In the genomic region with DNA sequence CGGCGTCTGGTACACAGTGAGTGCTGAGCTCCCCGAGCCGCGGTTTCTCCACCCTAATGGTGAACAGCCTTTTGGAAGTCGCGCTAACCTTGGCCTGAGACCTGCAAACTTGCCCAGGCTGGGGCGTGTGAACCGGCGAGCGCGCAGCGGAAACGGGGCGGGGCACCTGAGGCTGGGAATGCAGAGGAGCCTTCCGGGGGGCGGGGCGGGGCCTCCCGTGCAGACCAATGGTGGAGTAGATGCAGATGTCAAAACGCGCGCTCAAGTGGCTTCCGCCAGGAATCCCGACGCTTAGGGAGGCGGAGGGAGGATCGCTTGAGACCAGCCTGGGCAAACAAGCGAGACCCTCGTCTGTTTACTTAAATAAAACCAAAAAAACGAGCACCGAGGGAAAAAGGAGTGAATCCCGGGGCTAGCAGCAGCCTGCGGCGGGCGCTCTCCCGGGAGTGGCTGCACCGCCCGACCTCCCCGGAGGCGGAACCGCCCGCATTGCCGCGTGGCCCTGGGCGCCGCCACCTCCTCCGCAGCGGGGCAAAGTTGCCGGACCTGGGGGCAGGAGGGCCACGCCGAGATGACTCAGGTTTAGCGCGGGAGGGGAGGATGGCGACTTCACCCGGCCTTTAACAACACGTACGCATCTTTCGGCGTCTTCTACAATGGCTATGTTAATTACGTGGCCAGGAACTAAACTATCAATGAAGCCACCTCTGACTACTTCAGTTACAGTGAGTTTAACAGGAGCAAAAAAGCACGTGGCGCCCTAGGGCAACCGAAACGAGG, we compare ENCODE assay signal across 8 cellular contexts.
DNase-seq lines count a peak whose midpoint lies in the region; ATAC-seq and TF ChIP-seq lines count a peak whose summit lies in the region.

No MANE protein-coding gene starts in this region.

- peak; percentile 42 for ATAC-seq in GM19043 (IDR thresholded peaks at IDR 0.05; ENCODE audit: low read depth, unreplicated experiment)
- ATAC-seq in HG03280 (IDR thresholded peaks at IDR 0.05; ENCODE audit: unreplicated experiment), result peak; percentile 50

- DNase-seq in AG20443 (ENCODE audit: low spot score) (peak; percentile 96), NCI-H226 (peak; percentile 92), cardiac fibroblast (ENCODE audit: low read depth in 2 of 2) (peak; percentile 91 to 94), islet precursor cell (peak; percentile 99)
- peak; percentile 79 to 93 for DNase-seq in stimulated activated CD4-positive, alpha-beta T cell treated with anti-CD3 and anti-CD28 coated beads, Interleukin-15, amount 100 ng/mL, for 1 hour (ENCODE audit: low read depth in 1 of 2, low spot score in 1 of 2)

- TF ChIP-seq CTCF in WI38 (IDR thresholded peaks at IDR 0.05; ENCODE audit: low read depth, low read length) (no peak), cardiac fibroblast (IDR thresholded peaks at IDR 0.05; ENCODE audit: low read depth, low read length) (no peak)

- H3K4me3 ChIP-seq in WI38 (ENCODE audit: low read depth, low read length), result peak overlapping the region; percentile 82
- H3K4me3 ChIP-seq in cardiac fibroblast (replicated peaks in 1 of 2; ENCODE audit: low read depth in 2 of 2, low read length in 2 of 2), result peak overlapping the region; percentile 59 to 65

Comparison
In these comparisons a context has a peak if more than half of its experiments do, and no peak if none do; other contexts are left out.
1. Peak in every context shown above with its lines: DNase-seq, ATAC-seq and H3K4me3 ChIP-seq.